In the genomic region with DNA sequence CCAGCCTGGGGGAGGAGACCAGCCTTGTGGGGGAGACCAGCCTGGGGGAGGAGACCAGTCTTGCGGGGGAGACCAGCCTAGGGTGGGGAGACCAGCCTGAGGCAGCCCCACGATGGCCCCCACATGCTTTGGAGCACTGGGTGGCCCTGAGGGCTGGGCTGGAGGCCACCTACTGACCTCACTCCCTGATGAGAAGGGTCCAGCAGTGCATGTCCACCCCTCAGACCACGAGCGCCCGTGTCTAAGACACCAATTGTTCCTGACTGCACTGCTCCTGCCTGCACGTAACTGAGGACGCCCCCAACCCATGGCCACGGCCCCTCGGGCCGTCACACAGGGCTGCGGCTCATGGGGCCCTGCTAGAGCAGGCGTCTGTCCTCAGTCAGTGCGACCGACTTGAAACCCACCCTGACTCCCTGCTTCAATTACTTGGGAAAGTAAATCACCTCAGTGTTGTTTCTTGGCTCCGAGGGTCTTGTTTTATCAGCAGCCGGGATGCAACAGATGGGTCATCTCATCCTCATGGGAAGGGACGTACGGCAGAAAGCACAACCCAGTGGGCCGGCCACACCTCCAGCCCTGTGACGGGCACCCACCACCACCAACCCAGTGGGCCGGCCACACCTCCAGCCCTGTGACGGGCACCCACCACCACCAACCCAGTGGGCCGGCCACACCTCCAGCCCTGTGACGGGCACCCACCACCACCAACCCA, we compare ENCODE assay signal across 2 cellular contexts.
TF ChIP-seq lines count a peak whose summit lies in the region.

A gene (minus strand): TSS at position 550 of the 715 bp plus-strand sequence. CDS start 1,643 bp downstream, outside the sequence.

TF ChIP-seq in HEK293T, 16 proteins besides CTCF, POLR2A, EP300 and RAD21 (continued from another document):
- no peak for TF ChIP-seq ZNF384 (IDR thresholded peaks at IDR 0.05)
- TF ChIP-seq NFRKB (IDR thresholded peaks at IDR 0.05), result no peak
- TF ChIP-seq FOXK2 (IDR thresholded peaks at IDR 0.05), result no peak
- TF ChIP-seq ELF4 (IDR thresholded peaks at IDR 0.05), result no peak
- TF ChIP-seq BHLHE40 (IDR thresholded peaks at IDR 0.05; ENCODE audit: borderline replicate concordance), result no peak
- no peak for TF ChIP-seq FOXM1 (IDR thresholded peaks at IDR 0.05; ENCODE audit: borderline replicate concordance)
TF ChIP-seq in HEK293T: peak in this region for 0.

TF ChIP-seq in neural cell, 6 proteins besides CTCF, POLR2A, EP300 and RAD21 (continued from another document):
- TF ChIP-seq, protein P1, sequence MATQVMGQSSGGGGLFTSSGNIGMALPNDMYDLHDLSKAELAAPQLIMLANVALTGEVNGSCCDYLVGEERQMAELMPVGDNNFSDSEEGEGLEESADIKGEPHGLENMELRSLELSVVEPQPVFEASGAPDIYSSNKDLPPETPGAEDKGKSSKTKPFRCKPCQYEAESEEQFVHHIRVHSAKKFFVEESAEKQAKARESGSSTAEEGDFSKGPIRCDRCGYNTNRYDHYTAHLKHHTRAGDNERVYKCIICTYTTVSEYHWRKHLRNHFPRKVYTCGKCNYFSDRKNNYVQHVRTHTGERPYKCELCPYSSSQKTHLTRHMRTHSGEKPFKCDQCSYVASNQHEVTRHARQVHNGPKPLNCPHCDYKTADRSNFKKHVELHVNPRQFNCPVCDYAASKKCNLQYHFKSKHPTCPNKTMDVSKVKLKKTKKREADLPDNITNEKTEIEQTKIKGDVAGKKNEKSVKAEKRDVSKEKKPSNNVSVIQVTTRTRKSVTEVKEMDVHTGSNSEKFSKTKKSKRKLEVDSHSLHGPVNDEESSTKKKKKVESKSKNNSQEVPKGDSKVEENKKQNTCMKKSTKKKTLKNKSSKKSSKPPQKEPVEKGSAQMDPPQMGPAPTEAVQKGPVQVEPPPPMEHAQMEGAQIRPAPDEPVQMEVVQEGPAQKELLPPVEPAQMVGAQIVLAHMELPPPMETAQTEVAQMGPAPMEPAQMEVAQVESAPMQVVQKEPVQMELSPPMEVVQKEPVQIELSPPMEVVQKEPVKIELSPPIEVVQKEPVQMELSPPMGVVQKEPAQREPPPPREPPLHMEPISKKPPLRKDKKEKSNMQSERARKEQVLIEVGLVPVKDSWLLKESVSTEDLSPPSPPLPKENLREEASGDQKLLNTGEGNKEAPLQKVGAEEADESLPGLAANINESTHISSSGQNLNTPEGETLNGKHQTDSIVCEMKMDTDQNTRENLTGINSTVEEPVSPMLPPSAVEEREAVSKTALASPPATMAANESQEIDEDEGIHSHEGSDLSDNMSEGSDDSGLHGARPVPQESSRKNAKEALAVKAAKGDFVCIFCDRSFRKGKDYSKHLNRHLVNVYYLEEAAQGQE (IDR thresholded peaks at IDR 0.05; ENCODE audit: borderline replicate concordance), result no peak
- peak; percentile 39 for TF ChIP-seq MXI1 (conservative IDR thresholded peaks at IDR 0.05; ENCODE audit: poor library complexity, severe bottlenecking)
- no peak for TF ChIP-seq TAF1 (IDR thresholded peaks at IDR 0.05; ENCODE audit: low read depth)
